ENCODE assay signal across 32 cellular contexts in the genomic region with DNA sequence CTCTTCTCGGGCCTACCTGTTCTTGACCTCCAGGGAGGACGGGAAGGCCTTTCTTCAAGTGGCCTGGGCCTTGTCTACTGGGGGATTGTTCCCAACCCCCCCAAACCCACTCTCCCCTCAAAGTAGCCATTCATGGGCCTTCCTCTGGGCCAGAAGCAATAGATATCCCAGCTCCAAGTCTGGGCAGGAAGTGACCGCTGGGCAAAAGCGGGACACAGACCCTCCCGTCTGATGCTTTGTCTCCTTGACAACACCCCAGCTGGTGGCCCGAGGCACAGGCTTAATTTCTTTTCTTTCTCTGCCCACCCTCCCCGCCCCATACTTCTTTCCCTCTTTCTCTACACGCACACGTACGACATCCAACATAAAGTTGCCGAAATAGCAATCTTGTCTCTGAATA. TPM values are rescaled to one million over a fixed set of nuclear protein-coding genes. Genes with fewer than 3 reads are reported as not detected.
DNase-seq lines count a peak whose midpoint lies in the region; TF ChIP-seq lines count a peak whose summit lies in the region.
"Had no signal": no experiment of that assay in that cellular context is flagged by ENCODE, and none has a peak within 500 bp of the region (broad histone marks: within the 10 kb centered on the region; RNA-seq: fewer than 3 reads in every experiment).

No MANE protein-coding gene starts in this region.

- H3K9me3 Mint-ChIP-seq in progenitor cell of endocrine pancreas (ENCODE audit: low read depth), result no peaks in the 10 kb centered on the region
- H3K9me3 Mint-ChIP-seq: activated CD8-positive, alpha-beta T cell treated with anti-CD3 and anti-CD28 coated beads for 36 hours; activated naive CD4-positive, alpha-beta T cell treated with anti-CD3 and anti-CD28 coated beads, Interleukin-2, amount 50 U/mL, for 24 hours; CD4-positive, alpha-beta T cell had no signal

- H3K27ac Mint-ChIP-seq in progenitor cell of endocrine pancreas, result peak overlapping the region; percentile 75
- H3K27ac Mint-ChIP-seq: activated CD8-positive, alpha-beta T cell treated with anti-CD3 and anti-CD28 coated beads for 36 hours; activated naive CD4-positive, alpha-beta T cell treated with anti-CD3 and anti-CD28 coated beads, Interleukin-2, amount 50 U/mL, for 24 hours; CD4-positive, alpha-beta T cell had no signal

- H3K36me3 Mint-ChIP-seq in progenitor cell of endocrine pancreas (ENCODE audit: insufficient read depth), result peaks cover 5% of the 10 kb centered on the region
- H3K36me3 Mint-ChIP-seq: activated naive CD4-positive, alpha-beta T cell treated with anti-CD3 and anti-CD28 coated beads, Interleukin-2, amount 50 U/mL, for 24 hours had no signal

- H3K27me3 Mint-ChIP-seq in progenitor cell of endocrine pancreas, result no peaks in the 10 kb centered on the region

- WGBS in tibial nerve, 2 donors, result 66 to 70% methylated on average over 11 of the region's 11 CpGs

- H3K4me3 Mint-ChIP-seq in progenitor cell of endocrine pancreas (ENCODE audit: low read depth), result no peak overlapping the region
- H3K4me3 Mint-ChIP-seq: activated CD8-positive, alpha-beta T cell treated with anti-CD3 and anti-CD28 coated beads for 36 hours; activated naive CD4-positive, alpha-beta T cell treated with anti-CD3 and anti-CD28 coated beads, Interleukin-2, amount 50 U/mL, for 24 hours; CD4-positive, alpha-beta T cell had no signal

- no peak for TF ChIP-seq POLR2A in tibial nerve (IDR thresholded peaks at IDR 0.05)

- DNase-seq in NCI-H146 (lab: John Stamatoyannopoulos, UW) (peak; percentile 58), NCI-H146 treated with DMSO at 0.1 percent for 48 hours (lab: John Stamatoyannopoulos, UW; ENCODE audit: unreplicated experiment) (no peak), NT2/D1 (ENCODE audit: low read depth, low spot score) (peak; percentile 59), progenitor cell of endocrine pancreas (ENCODE audit: low spot score, unreplicated experiment) (no peak), MV-4-11 (lab: John Stamatoyannopoulos, UW) (no peak), KG1 (lab: John Stamatoyannopoulos, UW) (no peak), tibial nerve (ENCODE audit: low spot score in 2 of 2) (no peak)
- DNase-seq: activated CD8-positive, alpha-beta memory T cell treated with anti-CD3 and anti-CD28 coated beads, Interleukin-2, amount 50 U/mL, for 48 hours; activated CD8-positive, alpha-beta T cell treated with anti-CD3 and anti-CD28 coated beads for 36 hours; amniotic stem cell; brain microvascular endothelial cell; CD4-positive, alpha-beta T cell; effector CD4-positive, alpha-beta T cell; IMR-90; kidney; NCI-H187; NCI-H510A treated with DMSO at 0.1 percent for 48 hours; NK-92 treated with Interleukin-12 subunit alpha and Interleukin-12 subunit beta, amount 100 ng/mL, for 24 hours; right lobe of liver; Right ventricle myocardium superior; spleen; stimulated activated CD4-positive, alpha-beta T cell treated with anti-CD3 and anti-CD28 coated beads, Interleukin-2, amount 100 ng/mL, for 24 hours; stimulated activated naive CD8-positive, alpha-beta T cell treated with anti-CD3 and anti-CD28 coated beads, Interleukin-15, Interleukin-2, amounts not matched to agents 100 U/mL and 50 U/mL, for 24 hours had no signal

- H3K27me3 ChIP-seq in NT2/D1 (ENCODE audit: insufficient read depth, insufficient read length) (peaks cover 80% of the 10 kb centered on the region), iPS-15b (ENCODE audit: control insufficient read depth, insufficient read depth, low read length) (peaks cover 3% of the 10 kb centered on the region), tibial nerve (no peaks in the 10 kb centered on the region)
- H3K27me3 ChIP-seq: brain microvascular endothelial cell, right lobe of liver, spleen had no signal

- TF ChIP-seq CTCF in progenitor cell of endocrine pancreas (IDR thresholded peaks at IDR 0.05; ENCODE audit: unreplicated experiment) (no peak), tibial nerve (IDR thresholded peaks at IDR 0.05) (no peak)

- peaks cover 17% of the 10 kb centered on the region for H3K4me1 Mint-ChIP-seq in progenitor cell of endocrine pancreas (ENCODE audit: low read depth)
- H3K4me1 Mint-ChIP-seq: activated naive CD4-positive, alpha-beta T cell treated with anti-CD3 and anti-CD28 coated beads, Interleukin-2, amount 50 U/mL, for 24 hours had no signal

- no peaks in the 10 kb centered on the region for H3K9me3 ChIP-seq in NT2/D1 (ENCODE audit: insufficient read depth, low read length)
- H3K9me3 ChIP-seq in iPS-15b (ENCODE audit: control insufficient read depth, insufficient read depth, low read length), result no peaks in the 10 kb centered on the region
- no peaks in the 10 kb centered on the region for H3K9me3 ChIP-seq in tibial nerve
- H3K9me3 ChIP-seq: right lobe of liver, spleen had no signal

- H3K9ac ChIP-seq in NT2/D1 (ENCODE audit: insufficient read length, low read depth), result no peak overlapping the region
- H3K9ac ChIP-seq in iPS-15b (ENCODE audit: low read depth, low read length), result no peak overlapping the region

- TF ChIP-seq EP300 in tibial nerve (IDR thresholded peaks at IDR 0.05), result no peak

- no peak overlapping the region for H3K27ac ChIP-seq in tibial nerve
- H3K27ac ChIP-seq: brain microvascular endothelial cell, epithelial cell of prostate, right lobe of liver, spleen had no signal

- H3K36me3 ChIP-seq in NT2/D1 (ENCODE audit: insufficient read depth, insufficient read length, low read length) (no peaks in the 10 kb centered on the region), iPS-15b (ENCODE audit: control insufficient read depth, insufficient read depth, low read length) (no peaks in the 10 kb centered on the region), tibial nerve (no peaks in the 10 kb centered on the region)
- H3K36me3 ChIP-seq: brain microvascular endothelial cell, right lobe of liver, spleen had no signal

- H3K4me3 ChIP-seq in NT2/D1 (ENCODE audit: insufficient read length, low read depth), result no peak overlapping the region
- H3K4me3 ChIP-seq in iPS-15b (ENCODE audit: low read depth, low read length), result peak overlapping the region; percentile 33
- H3K4me3 ChIP-seq in tibial nerve, result no peak overlapping the region
- H3K4me3 ChIP-seq: right lobe of liver, spleen had no signal

- H3K4me1 ChIP-seq in NT2/D1 (ENCODE audit: insufficient read depth, insufficient read length), result no peaks in the 10 kb centered on the region
- peaks cover 23% of the 10 kb centered on the region for H3K4me1 ChIP-seq in iPS-15b (ENCODE audit: control insufficient read depth, insufficient read depth, low read length)
- no peaks in the 10 kb centered on the region for H3K4me1 ChIP-seq in tibial nerve
- H3K4me1 ChIP-seq: right lobe of liver, spleen had no signal

RNA-seq across cellular contexts. Expression of a gene that starts 41.4 kb away (rescaled TPM):
- total RNA-seq in progenitor cell of endocrine pancreas (not detected in 2 replicates), tibial nerve (not detected)
- total RNA-seq: A172; activated CD8-positive, alpha-beta T cell treated with anti-CD3 and anti-CD28 coated beads for 36 hours; CD4-positive, alpha-beta T cell; H4; IMR-90; kidney; liver; myocyte; posterior vena cava; right lobe of liver; Right ventricle myocardium superior; spleen; T-helper 2 cell treated with Interferon-gamma antibody and Interleukin-4, amounts not matched to agents 100 ng/mL and 5 ng/mL, for 36 hours had no signal

Comparison
In these comparisons a context has a peak if more than half of its experiments do, and no peak if none do; other contexts are left out.
1. DNase-seq: peak in NCI-H146 (single experiment) and NT2/D1 (single experiment); none in NCI-H146 treated with DMSO at 0.1 percent for 48 hours (single experiment), progenitor cell of endocrine pancreas (single experiment), MV-4-11 (single experiment), KG1 (single experiment) and tibial nerve (0 of 2).